Comparison of ENCODE assay signal across 23 cellular contexts in the genomic region with DNA sequence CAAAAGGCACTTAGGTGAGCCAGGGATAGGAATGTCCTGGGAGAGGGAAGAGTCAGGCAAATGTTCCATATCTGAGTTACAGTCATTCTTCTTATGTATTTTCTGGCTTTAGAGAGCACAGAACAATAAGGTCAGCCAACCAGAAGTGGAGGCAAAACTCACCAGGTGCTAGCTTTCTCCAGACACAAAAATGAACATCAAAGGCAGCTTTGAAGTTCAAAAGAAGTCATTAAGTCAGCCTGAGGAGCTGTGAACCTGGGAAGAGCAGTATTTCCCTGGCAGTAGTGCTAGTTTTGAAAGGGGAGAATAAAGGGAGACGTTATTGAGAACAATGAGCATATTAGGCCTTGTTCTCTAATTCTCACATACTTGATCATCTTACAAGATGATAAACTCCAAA.
"Had no signal": no experiment of that assay in that cellular context is flagged by ENCODE, and none has a peak within 500 bp of the region (broad histone marks: within the 10 kb centered on the region; RNA-seq: fewer than 3 reads in every experiment).

No MANE protein-coding gene starts in this region.

- DNase-seq: hypothalamus; immature natural killer cell; left ventricle myocardium inferior; midbrain; mucosa of descending colon; naive thymus-derived CD4-positive, alpha-beta T cell; ovary; stimulated activated CD4-positive, alpha-beta T cell treated with anti-CD3 and anti-CD28 coated beads, Interleukin-12 subunit alpha, Interleukin-12 subunit beta, amount 100 ng/mL, for 4 hours; stimulated activated CD4-positive, alpha-beta T cell treated with anti-CD3 and anti-CD28 coated beads, Interleukin-15, amount 100 ng/mL, for 24 hours; stimulated activated CD4-positive, alpha-beta T cell treated with anti-CD3 and anti-CD28 coated beads, Interleukin-2, amount 100 ng/mL, for 24 hours; stimulated activated CD4-positive, alpha-beta T cell treated with anti-CD3 and anti-CD28 coated beads, Interleukin-4, amount 100 ng/mL, for 1 hour; stimulated activated naive B cell treated with anti-CD40 and anti-IgM and Interleukin-4, amounts not matched to agents 10 μg/mL and 1 μg/mL and 100 μg/mL, for 72 hours; stimulated activated naive CD8-positive, alpha-beta T cell treated with anti-CD3 and anti-CD28 coated beads, Interleukin-15, Interleukin-2, amounts not matched to agents 100 U/mL and 50 U/mL, for 24 hours; stomach; testis; thyroid gland; transverse colon; upper lobe of left lung had no signal

- H3K27me3 ChIP-seq: ovary, right atrium auricular region, stomach, testis, thyroid gland, transverse colon, upper lobe of left lung had no signal

- H3K27ac ChIP-seq: left ventricle myocardium inferior, ovary, right atrium auricular region, skin epidermis, stomach, testis, thyroid gland, transverse colon, upper lobe of left lung had no signal

- ATAC-seq: mucosa of descending colon; naive thymus-derived CD4-positive, alpha-beta T cell; natural killer cell treated with Interleukin-12 subunit alpha and Interleukin-12 subunit beta and Interleukin-15 and Interleukin-18, amount 100 ng/mL, for 72 hours; sciatic nerve; stimulated activated naive B cell treated with anti-CD40 and anti-IgM and Interleukin-4, amounts not matched to agents 10 μg/mL and 1 μg/mL and 100 μg/mL, for 72 hours; stimulated activated naive CD8-positive, alpha-beta T cell treated with anti-CD3 and anti-CD28 coated beads, Interleukin-15, Interleukin-2, amounts not matched to agents 100 U/mL and 50 U/mL, for 24 hours had no signal

- H3K36me3 ChIP-seq: left ventricle myocardium inferior, ovary, right atrium auricular region, stomach, thyroid gland, transverse colon, upper lobe of left lung had no signal

- H3K4me1 ChIP-seq: left ventricle myocardium inferior, right atrium auricular region, stomach, testis, thyroid gland, upper lobe of left lung had no signal

- H3K9me3 ChIP-seq: mucosa of descending colon, ovary, right atrium auricular region, stomach, testis, thyroid gland, transverse colon, upper lobe of left lung had no signal

- H3K4me3 ChIP-seq: left ventricle myocardium inferior, lung, mucosa of descending colon, ovary, right atrium auricular region, skin epidermis, stomach, testis, thyroid gland, transverse colon, upper lobe of left lung had no signal
